In genomic region chr2:218069606-218070300, GRCh38 we compare ENCODE assay signal across 1 cellular context.
TF ChIP-seq lines count a peak whose summit lies in the region.

No MANE protein-coding gene starts in this region.

TF ChIP-seq in WTC11, 78 proteins besides CTCF, POLR2A, EP300 and RAD21 (continued from another document):
- TF ChIP-seq, protein P1, sequence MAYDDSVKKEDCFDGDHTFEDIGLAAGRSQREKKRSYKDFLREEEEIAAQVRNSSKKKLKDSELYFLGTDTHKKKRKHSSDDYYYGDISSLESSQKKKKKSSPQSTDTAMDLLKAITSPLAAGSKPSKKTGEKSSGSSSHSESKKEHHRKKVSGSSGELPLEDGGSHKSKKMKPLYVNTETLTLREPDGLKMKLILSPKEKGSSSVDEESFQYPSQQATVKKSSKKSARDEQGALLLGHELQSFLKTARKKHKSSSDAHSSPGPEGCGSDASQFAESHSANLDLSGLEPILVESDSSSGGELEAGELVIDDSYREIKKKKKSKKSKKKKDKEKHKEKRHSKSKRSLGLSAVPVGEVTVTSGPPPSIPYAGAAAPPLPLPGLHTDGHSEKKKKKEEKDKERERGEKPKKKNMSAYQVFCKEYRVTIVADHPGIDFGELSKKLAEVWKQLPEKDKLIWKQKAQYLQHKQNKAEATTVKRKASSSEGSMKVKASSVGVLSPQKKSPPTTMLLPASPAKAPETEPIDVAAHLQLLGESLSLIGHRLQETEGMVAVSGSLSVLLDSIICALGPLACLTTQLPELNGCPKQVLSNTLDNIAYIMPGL (CRISPR knock-in tag; IDR thresholded peaks at IDR 0.05), result 0 out of 2 replicates have a peak, but pooled peaks have one; percentile 0
- TF ChIP-seq SP1 (CRISPR knock-in tag; conservative IDR thresholded peaks at IDR 0.05), result no peak
- TF ChIP-seq SMAD3 (CRISPR knock-in tag; IDR thresholded peaks at IDR 0.05; ENCODE audit: borderline replicate concordance), result no peak
- TF ChIP-seq ZSCAN18 (CRISPR knock-in tag; IDR thresholded peaks at IDR 0.05), result no peak
